In the genomic region with DNA sequence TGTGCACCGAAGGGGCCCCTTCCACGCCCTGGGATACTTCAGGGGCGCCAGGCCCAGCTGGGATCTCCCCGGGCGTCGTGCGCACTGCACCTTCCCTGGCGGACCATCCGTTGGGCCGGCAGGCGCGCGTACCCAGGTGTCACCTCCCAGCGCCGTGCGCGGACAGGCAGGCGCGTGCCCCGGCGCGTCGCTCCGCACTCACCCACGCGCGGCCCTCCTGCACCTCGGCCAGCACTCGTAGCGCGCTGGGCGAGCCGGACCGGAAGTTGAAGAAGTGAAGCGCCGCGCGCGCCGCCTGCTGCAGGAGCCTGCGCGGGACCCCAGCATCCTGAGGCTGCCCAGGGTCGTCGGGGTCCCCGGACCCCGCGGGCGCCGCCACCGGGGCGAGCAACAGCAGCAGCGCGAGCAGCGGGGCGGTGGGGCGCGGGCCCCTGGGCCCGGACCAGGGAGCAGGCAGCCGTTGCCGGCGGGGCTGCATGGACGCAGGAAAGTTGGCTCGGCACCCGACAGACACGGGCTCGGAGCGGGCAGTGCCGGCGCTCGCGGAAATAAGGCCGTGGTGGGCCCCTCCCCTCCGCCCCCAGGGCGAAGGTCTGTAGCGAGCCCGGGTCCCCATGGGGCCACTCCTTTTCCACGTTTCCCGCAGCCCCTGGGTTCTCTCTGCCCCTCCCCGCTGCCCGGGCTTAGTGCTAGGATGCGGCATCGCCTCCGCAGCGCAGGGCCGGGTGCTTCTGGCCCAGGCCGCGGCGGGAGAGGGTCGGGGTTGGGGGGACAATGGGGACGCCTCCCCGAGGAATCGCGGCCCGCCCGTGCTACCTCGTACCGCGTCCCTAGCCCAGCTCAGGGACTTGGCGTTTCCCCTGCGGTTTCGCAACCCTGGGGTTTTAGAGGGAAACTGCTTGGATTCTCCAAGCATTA, we compare ENCODE assay signal across 9 cellular contexts. TPM values are rescaled to one million over a fixed set of nuclear protein-coding genes. Genes with fewer than 3 reads are reported as not detected.
DNase-seq lines count a peak whose midpoint lies in the region; ATAC-seq and TF ChIP-seq lines count a peak whose summit lies in the region.
"Had no signal": no experiment of that assay in that cellular context is flagged by ENCODE, and none has a peak within 500 bp of the region (broad histone marks: within the 10 kb centered on the region; RNA-seq: fewer than 3 reads in every experiment).

A gene with protein sequence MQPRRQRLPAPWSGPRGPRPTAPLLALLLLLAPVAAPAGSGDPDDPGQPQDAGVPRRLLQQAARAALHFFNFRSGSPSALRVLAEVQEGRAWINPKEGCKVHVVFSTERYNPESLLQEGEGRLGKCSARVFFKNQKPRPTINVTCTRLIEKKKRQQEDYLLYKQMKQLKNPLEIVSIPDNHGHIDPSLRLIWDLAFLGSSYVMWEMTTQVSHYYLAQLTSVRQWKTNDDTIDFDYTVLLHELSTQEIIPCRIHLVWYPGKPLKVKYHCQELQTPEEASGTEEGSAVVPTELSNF (minus strand): TSS at position 520 of the 918 bp plus-strand sequence. CDS start 42 bp downstream, at position 478.

- H3K27ac ChIP-seq in adrenal gland = peak within 1 kb of the TSS in 4 of 5 donors; percentile 10 to 89 (median 54)
- H3K27ac ChIP-seq: 22Rv1 had no signal

- TF ChIP-seq CTCF in adrenal gland (IDR thresholded peaks at IDR 0.05) = no peak

- DNase-seq in DMS 273 (lab: John Stamatoyannopoulos, UW; ENCODE audit: unreplicated experiment) (peak; percentile 84), DMS 273 treated with DMSO at 0.1 percent for 48 hours (lab: John Stamatoyannopoulos, UW) (no peak), NCI-H510A treated with DMSO at 0.1 percent for 48 hours (lab: John Stamatoyannopoulos, UW) (peak; percentile 18), adrenal gland (peak; percentile 59 to 79 (median 69)), left cardiac atrium (peak; percentile 81), posterior vena cava (ENCODE audit: low spot score) (peak; percentile 93), inferior parietal cortex (ENCODE audit: extremely low spot score) (no peak)

- no peaks in the 10 kb centered on the region for H3K36me3 ChIP-seq in adrenal gland (replicated peaks in 1 of 2)

- H3K4me1 ChIP-seq in adrenal gland (replicated peaks in 1 of 2) = peaks cover 5 to 22% of the 10 kb centered on the region in 2 donors

- no peaks in the 10 kb centered on the region for H3K27me3 ChIP-seq in adrenal gland

- WGBS in adrenal gland, 4 donors = 0 to 18% (median 2%) methylated on average over 2 to 101 of the region's 101 CpGs

- peak in 1 of 2 donors; percentile 16 for TF ChIP-seq POLR2A in adrenal gland (IDR thresholded peaks at IDR 0.05)

- intact Hi-C loops in adrenal gland (cut with DNase I) = loop anchor here in 1 of 2 donors (5.0 kb wide), 1 partner anchor 55 kb away; no protein-coding TSS in a partner anchor
- intact Hi-C loops in left cardiac atrium (cut with DNase I) = no loop called here
- intact Hi-C loops in posterior vena cava (cut with DNase I) = loop anchor here in 1 of 2 donors (5.0 kb wide), 1 partner anchor 50 kb away; no protein-coding TSS in a partner anchor

- H3K4me3 ChIP-seq in adrenal gland = peak within 1 kb of the TSS; percentile 33 to 93 (median 48)

- peaks cover 0 to 9% (median 0%) of the 10 kb centered on the region in 3 donors for H3K9me3 ChIP-seq in adrenal gland (replicated peaks in 1 of 3)

- peak; percentile 76 for ATAC-seq in HG02642 (IDR thresholded peaks at IDR 0.05; ENCODE audit: poor library complexity, unreplicated experiment)
- ATAC-seq in left cardiac atrium = peak; percentile 83 to 88

RNA-seq across cellular contexts. Expression of the gene that starts here (rescaled TPM):
- total RNA-seq in adrenal gland (100 to 1,000 TPM in 2 of 8 donors, 10 to 100 TPM in 5, 1 to 10 TPM in 1; 7.0 to 204 (median 33.1) TPM), left cardiac atrium (100 to 1,000 TPM in 1 of 2 donors, 10 to 100 TPM in 1; 44.8 to 117 TPM), posterior vena cava (100 to 1,000 TPM; 424 to 446 TPM)
- polyA plus RNA-seq in adrenal gland = 10 to 100 TPM in 1 of 3 donors, 1 to 10 TPM in 2; 8.2 to 19.7 (median 9.7) TPM

Comparison
In these comparisons a context has a peak if more than half of its experiments do, and no peak if none do; other contexts are left out.
1. DNase-seq: peak in DMS 273 (single experiment), NCI-H510A treated with DMSO at 0.1 percent for 48 hours (single experiment), adrenal gland (7 of 7), left cardiac atrium (single experiment) and posterior vena cava (single experiment); none in DMS 273 treated with DMSO at 0.1 percent for 48 hours (single experiment) and inferior parietal cortex (single experiment).